ENCODE assay signal across 9 cellular contexts in genomic region chr19:12976109-12976508, GRCh38. TPM values are rescaled to one million over a fixed set of nuclear protein-coding genes. Genes with fewer than 3 reads are reported as not detected.
"Had no signal": no experiment of that assay in that cellular context is flagged by ENCODE, and none has a peak within 500 bp of the region (broad histone marks: within the 10 kb centered on the region; RNA-seq: fewer than 3 reads in every experiment).

No MANE protein-coding gene starts in this region.

RNA-seq across cellular contexts. Expression of gene DAND5, which starts 6.7 kb away (rescaled TPM):
- total RNA-seq: esophagus mucosa, esophagus squamous epithelium, gastrocnemius medialis, glomerular endothelial cell, kidney epithelial cell, mesenteric fat pad, mesothelial cell of epicardium, myocyte had no signal
- polyA plus RNA-seq: keratinocyte had no signal
